ENCODE assay signal across 17 cellular contexts in the genomic region with DNA sequence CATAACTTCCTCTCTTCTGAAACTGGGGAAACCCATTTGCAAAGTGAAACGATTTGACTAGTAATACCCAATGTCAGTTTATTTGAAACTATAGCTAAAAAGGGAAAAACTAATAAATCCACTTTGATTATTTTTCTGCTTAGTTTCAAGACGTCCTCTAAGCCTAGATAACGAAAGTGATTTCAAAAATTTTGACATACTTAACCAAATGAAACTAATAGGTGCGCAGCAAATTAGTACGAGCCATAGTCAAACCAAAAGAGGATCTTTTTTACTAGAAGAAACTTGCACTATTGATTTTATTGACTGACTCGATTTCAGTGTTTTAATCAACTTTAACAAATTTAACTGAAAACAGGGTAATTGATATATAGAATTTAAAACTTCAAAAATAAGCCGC. TPM values are rescaled to one million over a fixed set of nuclear protein-coding genes. Genes with fewer than 3 reads are reported as not detected.
DNase-seq lines count a peak whose midpoint lies in the region; ATAC-seq lines count a peak whose summit lies in the region.
"Had no signal": no experiment of that assay in that cellular context is flagged by ENCODE, and none has a peak within 500 bp of the region (broad histone marks: within the 10 kb centered on the region; RNA-seq: fewer than 3 reads in every experiment).

No MANE protein-coding gene starts in this region.

- WGBS in HUES64: 6% methylated on average over 5 of the region's 7 CpGs

- peaks cover 69% of the 10 kb centered on the region for H3K27me3 ChIP-seq in HUES64 (ENCODE audit: insufficient read depth, low read length)

- H3K4me1 Mint-ChIP-seq in activated CD4-positive, alpha-beta T cell treated with anti-CD3 and anti-CD28 coated beads, Interleukin-2, amount 10 ng/mL, durations not matched to agents 7 days and 5 days: peaks cover 6% of the 10 kb centered on the region
- peaks cover 17% of the 10 kb centered on the region in 2 donors for H3K4me1 Mint-ChIP-seq in effector memory CD8-positive, alpha-beta T cell (ENCODE audit: low read depth in 2 of 2)
- peaks cover 14% of the 10 kb centered on the region for H3K4me1 Mint-ChIP-seq in stimulated activated effector memory CD8-positive, alpha-beta T cell treated with anti-CD3 and anti-CD28 coated beads, Interleukin-12 subunit alpha, Interleukin-12 subunit beta, amount 100 ng/mL, for 72 hours

- no peaks in the 10 kb centered on the region for H3K36me3 ChIP-seq in HUES64 (ENCODE audit: insufficient read depth, low read length)
- H3K36me3 ChIP-seq: thoracic aorta had no signal

- peak overlapping the region; percentile 79 for H3K4me3 Mint-ChIP-seq in activated CD4-positive, alpha-beta T cell treated with anti-CD3 and anti-CD28 coated beads, Interleukin-2, amount 10 ng/mL, durations not matched to agents 7 days and 5 days
- H3K4me3 Mint-ChIP-seq in effector memory CD8-positive, alpha-beta T cell: peak overlapping the region; percentile 83 to 84
- peak overlapping the region; percentile 74 for H3K4me3 Mint-ChIP-seq in stimulated activated effector memory CD8-positive, alpha-beta T cell treated with anti-CD3 and anti-CD28 coated beads, Interleukin-12 subunit alpha, Interleukin-12 subunit beta, amount 100 ng/mL, for 72 hours

- peaks cover 74% of the 10 kb centered on the region for H3K27me3 Mint-ChIP-seq in activated CD4-positive, alpha-beta T cell treated with anti-CD3 and anti-CD28 coated beads, Interleukin-2, amount 10 ng/mL, durations not matched to agents 7 days and 5 days
- H3K27me3 Mint-ChIP-seq in effector memory CD8-positive, alpha-beta T cell: peaks cover 58 to 64% of the 10 kb centered on the region in 2 donors

- peaks cover 77% of the 10 kb centered on the region for H3K4me1 ChIP-seq in HUES64 (ENCODE audit: insufficient read depth, low read length)

- no peak overlapping the region for H3K27ac Mint-ChIP-seq in activated CD4-positive, alpha-beta T cell treated with anti-CD3 and anti-CD28 coated beads, Interleukin-2, amount 10 ng/mL, durations not matched to agents 7 days and 5 days
- H3K27ac Mint-ChIP-seq in effector memory CD8-positive, alpha-beta T cell: no peak overlapping the region
- no peak overlapping the region for H3K27ac Mint-ChIP-seq in stimulated activated effector memory CD8-positive, alpha-beta T cell treated with anti-CD3 and anti-CD28 coated beads, Interleukin-12 subunit alpha, Interleukin-12 subunit beta, amount 100 ng/mL, for 72 hours

- peaks cover 3% of the 10 kb centered on the region for H3K9me3 Mint-ChIP-seq in activated CD4-positive, alpha-beta T cell treated with anti-CD3 and anti-CD28 coated beads, Interleukin-2, amount 10 ng/mL, durations not matched to agents 7 days and 5 days
- H3K9me3 Mint-ChIP-seq in effector memory CD8-positive, alpha-beta T cell: no peaks in the 10 kb centered on the region
- H3K9me3 Mint-ChIP-seq in stimulated activated effector memory CD8-positive, alpha-beta T cell treated with anti-CD3 and anti-CD28 coated beads, Interleukin-12 subunit alpha, Interleukin-12 subunit beta, amount 100 ng/mL, for 72 hours: peaks cover 4% of the 10 kb centered on the region

- no peaks in the 10 kb centered on the region for H3K9me3 ChIP-seq in HUES64 (ENCODE audit: insufficient read depth, low read depth, low read length)
- H3K9me3 ChIP-seq: thoracic aorta had no signal

- no peak for DNase-seq in activated CD4-positive, alpha-beta T cell treated with anti-CD3 and anti-CD28 coated beads, Interleukin-2, amount 10 ng/mL, durations not matched to agents 7 days and 5 days
- DNase-seq in activated CD4-positive, alpha-beta T cell treated with anti-CD3 and anti-CD28 coated beads for 1 hour: no peak
- DNase-seq in effector memory CD8-positive, alpha-beta T cell: no peak
- no peak for DNase-seq in stimulated activated effector memory CD8-positive, alpha-beta T cell treated with anti-CD3 and anti-CD28 coated beads, Interleukin-12 subunit alpha, Interleukin-12 subunit beta, amount 100 ng/mL, for 72 hours (ENCODE audit: low spot score in 2 of 2)
- no peak for DNase-seq in MV-4-11 (lab: John Stamatoyannopoulos, UW)
- no peak for DNase-seq in GM19238 (ENCODE audit: insufficient read length, low spot score)
- no peak for DNase-seq in HuH-7.5 (ENCODE audit: low spot score)
- DNase-seq: activated CD4-positive, alpha-beta T cell treated with anti-CD3 and anti-CD28 coated beads for 48 hours; activated effector memory CD4-positive, alpha-beta T cell treated with Interleukin-2 at 50 U/mL for 16 hours; NCI-H1048; SW 1271 had no signal

- H3K36me3 Mint-ChIP-seq in activated CD4-positive, alpha-beta T cell treated with anti-CD3 and anti-CD28 coated beads, Interleukin-2, amount 10 ng/mL, durations not matched to agents 7 days and 5 days (ENCODE audit: low read depth): no peaks in the 10 kb centered on the region
- H3K36me3 Mint-ChIP-seq in effector memory CD8-positive, alpha-beta T cell (ENCODE audit: insufficient read depth): peaks cover 7% of the 10 kb centered on the region
- H3K36me3 Mint-ChIP-seq in stimulated activated effector memory CD8-positive, alpha-beta T cell treated with anti-CD3 and anti-CD28 coated beads, Interleukin-12 subunit alpha, Interleukin-12 subunit beta, amount 100 ng/mL, for 72 hours: no peaks in the 10 kb centered on the region

- CTCF ChIA-PET in activated CD4-positive, alpha-beta T cell treated with anti-CD3 and anti-CD28 coated beads, Interleukin-2, amount 10 ng/mL, durations not matched to agents 7 days and 5 days (lab: Charles Lee): interaction anchor here (0.7 to 1.7 kb wide), 3 partner anchors 13 to 23 kb away, joined by 3 to 4 read pairs (median 3); no protein-coding TSS in a partner anchor

- ATAC-seq in effector memory CD8-positive, alpha-beta T cell (replicated peaks): no peak
- no peak for ATAC-seq in stimulated activated effector memory CD8-positive, alpha-beta T cell treated with anti-CD3 and anti-CD28 coated beads, Interleukin-12 subunit alpha, Interleukin-12 subunit beta, amount 100 ng/mL, for 72 hours
- ATAC-seq: left colon had no signal

- no peak overlapping the region for H3K9ac ChIP-seq in HUES64 (ENCODE audit: low read depth, low read length)

- peak overlapping the region; percentile 77 for H3K4me3 ChIP-seq in HUES64 (ENCODE audit: low read length)

- H3K27ac ChIP-seq in HUES64 (ENCODE audit: low read depth, low read length): peak overlapping the region; percentile 53; the same call in 1 of the 2 replicates
- H3K27ac ChIP-seq: HL-60 had no signal

- POLR2A ChIA-PET in activated CD4-positive, alpha-beta T cell treated with anti-CD3 and anti-CD28 coated beads, Interleukin-2, amount 10 ng/mL, durations not matched to agents 7 days and 5 days (lab: Charles Lee): no interaction called here

RNA-seq across cellular contexts. Expression of gene SP8, which starts 9.9 kb away (rescaled TPM):
- total RNA-seq in activated CD4-positive, alpha-beta T cell treated with anti-CD3 and anti-CD28 coated beads, Interleukin-2, amount 10 ng/mL, durations not matched to agents 7 days and 5 days: not detected
- polyA plus RNA-seq in HUES64 (2013, experiment 1 of 2): 10.7 TPM
- polyA plus RNA-seq in HUES64 (2013, experiment 2 of 2): 15.0 TPM
- total RNA-seq: bronchial epithelial cell, left colon, smooth muscle cell, thoracic aorta had no signal
- polyA plus RNA-seq: smooth muscle cell had no signal
